ENCODE assay signal across 9 cellular contexts in the genomic region with DNA sequence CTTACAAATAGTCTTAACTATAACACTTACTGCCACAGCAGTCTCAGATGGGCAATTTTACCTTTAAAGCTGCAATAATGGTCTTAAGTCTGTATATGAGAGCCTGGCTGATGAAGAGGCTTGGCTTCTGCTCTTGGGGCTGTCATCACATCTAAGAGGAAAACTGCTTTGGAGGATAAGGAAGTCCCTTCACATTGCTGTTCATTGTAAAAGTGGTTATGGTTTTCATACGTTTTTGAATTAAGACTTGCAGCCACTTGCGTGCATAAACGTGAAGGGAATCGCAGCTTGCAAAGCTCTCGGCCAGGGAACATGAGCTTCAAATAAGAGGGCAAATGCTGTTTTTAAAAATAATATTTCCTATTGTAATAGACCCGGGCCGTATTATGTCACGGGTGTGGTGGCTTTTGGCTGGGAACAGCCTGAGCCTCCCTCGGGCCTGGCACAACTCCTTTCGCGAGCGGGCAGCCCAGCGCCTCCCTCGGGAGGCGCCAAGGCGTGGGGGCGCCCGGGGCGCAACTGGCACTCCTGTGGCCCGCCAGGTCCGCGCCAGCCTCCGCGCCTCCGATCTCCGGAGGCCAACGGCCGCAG. TPM values are rescaled to one million over a fixed set of nuclear protein-coding genes. Genes with fewer than 3 reads are reported as not detected.
DNase-seq lines count a peak whose midpoint lies in the region; TF ChIP-seq lines count a peak whose summit lies in the region.
"Had no signal": no experiment of that assay in that cellular context is flagged by ENCODE, and none has a peak within 500 bp of the region (broad histone marks: within the 10 kb centered on the region; RNA-seq: fewer than 3 reads in every experiment).

No MANE protein-coding gene starts in this region.

- no peaks in the 10 kb centered on the region for H3K36me3 Mint-ChIP-seq in neural progenitor cell

- H3K27ac Mint-ChIP-seq in neural progenitor cell: no peak overlapping the region

- H3K4me3 ChIP-seq in fibroblast of lung (replicated peaks in 1 of 4; ENCODE audit: control extremely low read depth in 1 of 4, insufficient read depth in 1 of 4, low read depth in 3 of 4, low read length in 4 of 4) (peak overlapping the region; percentile 48 to 78 (median 58)), neural progenitor cell (peak overlapping the region; percentile 79)

- H3K4me1 Mint-ChIP-seq in neural progenitor cell: peaks cover 3% of the 10 kb centered on the region

- H3K9me3 Mint-ChIP-seq in neural progenitor cell: no peaks in the 10 kb centered on the region

- H3K36me3 ChIP-seq in fibroblast of lung (ENCODE audit: control insufficient read depth, insufficient read depth, low read length) (no peaks in the 10 kb centered on the region), neural progenitor cell (no peaks in the 10 kb centered on the region)

- H3K9ac ChIP-seq in fibroblast of lung (ENCODE audit: insufficient read depth, low read length) (peak overlapping the region; percentile 74), neural progenitor cell (no peak overlapping the region)

- no peaks in the 10 kb centered on the region for H3K9me3 ChIP-seq in fibroblast of lung (ENCODE audit: control insufficient read depth, insufficient read depth, low read depth, low read length)
- H3K9me3 ChIP-seq in neural progenitor cell (ENCODE audit: low read depth): no peaks in the 10 kb centered on the region

- H3K4me3 Mint-ChIP-seq in neural progenitor cell: peak overlapping the region; percentile 86

- H3K4me1 ChIP-seq in fibroblast of lung (ENCODE audit: control insufficient read depth, extremely low read depth, insufficient read depth, low read length): no peaks in the 10 kb centered on the region
- peaks cover 9% of the 10 kb centered on the region for H3K4me1 ChIP-seq in neural progenitor cell

- H2AFZ ChIP-seq in fibroblast of lung (ENCODE audit: low read length) (peak overlapping the region; percentile 71), neural progenitor cell (replicated peaks) (peak overlapping the region; percentile 93)

- peak overlapping the region; percentile 88 for H3K4me2 ChIP-seq in fibroblast of lung (ENCODE audit: extremely low read depth, insufficient read depth, low read length)
- H3K4me2 ChIP-seq in neural progenitor cell: peak overlapping the region; percentile 99

- peaks cover 17% of the 10 kb centered on the region for H3F3A ChIP-seq in neural progenitor cell (ENCODE audit: low read depth)

- H3K27ac ChIP-seq in fibroblast of lung (ENCODE audit: insufficient read depth, low read length) (peak overlapping the region; percentile 46), neural progenitor cell (no peak overlapping the region)

- no peak for TF ChIP-seq CTCF in fibroblast of lung (conservative IDR thresholded peaks at IDR 0.05 in 1 of 2, IDR thresholded peaks at IDR 0.05 in 1 of 2; ENCODE audit: low read depth in 1 of 2, low read length in 2 of 2)
- no peak for TF ChIP-seq CTCF in neural progenitor cell (IDR thresholded peaks at IDR 0.05)

- peaks cover 29% of the 10 kb centered on the region for H3K27me3 Mint-ChIP-seq in neural progenitor cell (ENCODE audit: insufficient read depth, low read depth)

- H3K27me3 ChIP-seq in fibroblast of lung (ENCODE audit: control insufficient read depth, insufficient read depth, low read length) (no peaks in the 10 kb centered on the region), neural progenitor cell (peaks cover 72% of the 10 kb centered on the region)

- H3K79me2 ChIP-seq in fibroblast of lung (ENCODE audit: control insufficient read depth, insufficient read depth, low read length) (peaks cover 15% of the 10 kb centered on the region), neural progenitor cell (ENCODE audit: low read depth) (no peaks in the 10 kb centered on the region)

- DNase-seq in NCI-H526 treated with DMSO at 0.1 percent for 48 hours (lab: John Stamatoyannopoulos, UW): peak; percentile 1
- no peak for DNase-seq in NCI-H526 (lab: John Stamatoyannopoulos, UW)
- DNase-seq in RPMI8226: peak; percentile 7
- DNase-seq in fibroblast of lung (ENCODE audit: low read depth in 2 of 2): peak; percentile 5 to 48
- DNase-seq in neural progenitor cell (ENCODE audit: low spot score): no peak
- DNase-seq in stimulated activated CD8-positive, alpha-beta memory T cell treated with anti-CD3 and anti-CD28 coated beads, Interleukin-4, amount 100 ng/mL, for 48 hours: no peak
- no peak for DNase-seq in iPS-NIHi7 (ENCODE audit: extremely low spot score)
- DNase-seq in activated CD4-positive, alpha-beta T cell treated with anti-CD3 and anti-CD28 coated beads for 1 hour: no peak

- H4K20me1 ChIP-seq in fibroblast of lung (ENCODE audit: control insufficient read depth, extremely low read depth, insufficient read depth, low read length): no peaks in the 10 kb centered on the region
- no peaks in the 10 kb centered on the region for H4K20me1 ChIP-seq in neural progenitor cell (ENCODE audit: low read depth)

RNA-seq across cellular contexts. Expression of a gene that starts 0.6 kb away (rescaled TPM):
- total RNA-seq in fibroblast of lung: 10.3 and 34.3 TPM in 2 replicates
- polyA plus RNA-seq in fibroblast of lung: 2.3 and 3.5 TPM in 2 replicates
- 4.7 and 6.7 TPM in 2 replicates for polyA plus RNA-seq in fibroblast of lung (2012)
- polyA minus RNA-seq in fibroblast of lung (ENCODE audit: low replicate concordance): 4.9 and 11.8 TPM in 2 replicates
- total RNA-seq in neural progenitor cell (ENCODE audit: low replicate concordance): 0.11 and 0.28 TPM in 2 replicates
- total RNA-seq: activated CD8-positive, alpha-beta memory T cell treated with anti-CD3 and anti-CD28 coated beads for 36 hours had no signal

RNA-seq across cellular contexts. Expression of a gene that starts 59.9 kb away (rescaled TPM):
- total RNA-seq in fibroblast of lung (17.0 and 20.8 TPM in 2 replicates), neural progenitor cell (ENCODE audit: low replicate concordance) (22.1 and 34.4 TPM in 2 replicates)
- polyA plus RNA-seq in fibroblast of lung: 13.2 and 19.5 TPM in 2 replicates
- polyA plus RNA-seq in fibroblast of lung (2012): 8.1 and 11.7 TPM in 2 replicates
- 1.1 and 3.1 TPM in 2 replicates for polyA minus RNA-seq in fibroblast of lung (ENCODE audit: low replicate concordance)

RNA-seq across cellular contexts. Expression of a gene that starts 60.0 kb away (rescaled TPM):
- total RNA-seq in fibroblast of lung: 29.7 and 31.1 TPM in 2 replicates
- 10.4 and 15.0 TPM in 2 replicates for polyA plus RNA-seq in fibroblast of lung
- 7.4 and 8.8 TPM in 2 replicates for polyA plus RNA-seq in fibroblast of lung (2012)
- 1.9 TPM in 1 of 2 replicates, not detected in the other for polyA minus RNA-seq in fibroblast of lung (ENCODE audit: low replicate concordance)
- total RNA-seq in neural progenitor cell (ENCODE audit: low replicate concordance): 32.7 and 64.3 TPM in 2 replicates

Comparison
In these comparisons a context has a peak if more than half of its experiments do, and no peak if none do; other contexts are left out.
1. DNase-seq: peak in NCI-H526 treated with DMSO at 0.1 percent for 48 hours (single experiment), RPMI8226 (single experiment) and fibroblast of lung (2 of 2); none in NCI-H526 (0 of 2), neural progenitor cell (single experiment), stimulated activated CD8-positive, alpha-beta memory T cell treated with anti-CD3 and anti-CD28 coated beads, Interleukin-4, amount 100 ng/mL, for 48 hours (single experiment), iPS-NIHi7 (single experiment) and activated CD4-positive, alpha-beta T cell treated with anti-CD3 and anti-CD28 coated beads for 1 hour (single experiment).